7 cellular contexts compared by ENCODE assay signal in the genomic region with DNA sequence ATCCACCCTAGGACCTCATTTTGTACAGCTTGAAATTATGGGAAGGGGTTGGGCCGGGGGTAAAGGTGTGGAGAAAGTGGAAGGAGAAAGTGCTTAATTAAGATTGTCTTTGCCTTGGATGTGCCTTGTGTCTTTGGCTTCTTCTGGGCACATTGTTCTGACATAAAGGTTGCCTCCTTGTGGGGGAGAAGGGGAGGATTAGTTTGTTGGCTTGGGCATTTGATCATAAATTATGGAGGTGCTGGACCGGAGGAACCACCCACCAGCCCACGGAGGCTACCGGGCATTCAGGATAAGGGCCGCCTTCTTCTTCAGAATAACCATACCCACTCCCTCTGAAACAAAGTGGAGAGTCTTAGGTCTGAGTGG. TPM values are rescaled to one million over a fixed set of nuclear protein-coding genes. Genes with fewer than 3 reads are reported as not detected.
DNase-seq lines count a peak whose midpoint lies in the region; ATAC-seq and FAIRE-seq lines count a peak whose summit lies in the region.

No MANE protein-coding gene starts in this region.

- DNase-seq in GM03348 (ENCODE audit: low spot score) (peak; percentile 75), LoVo (ENCODE audit: low spot score) (peak; percentile 9), small intestine (no peak)
- DNase-seq in activated naive CD8-positive, alpha-beta T cell treated with anti-CD3 and anti-CD28 coated beads, Interleukin-2, amount 10 ng/mL, durations not matched to agents 7 days and 5 days: no peak
- no peak for DNase-seq in activated CD8-positive, alpha-beta memory T cell treated with anti-CD3 and anti-CD28 coated beads, Interleukin-2, amount 50 U/mL, for 48 hours
- no peak for DNase-seq in stimulated activated CD4-positive, alpha-beta T cell treated with anti-CD3 and anti-CD28 coated beads, Interleukin-1b, Interleukin-23, amount 100 ng/mL, for 48 hours

- peak overlapping the region in 1 of 2 donors; percentile 91 for H3K27ac ChIP-seq in small intestine (ENCODE audit: low read depth in 1 of 2, low read length in 1 of 2)

- WGBS in small intestine, 3 donors: 3 to 11% (median 4%) methylated on average over 5 of the region's 5 CpGs

- H3K27me3 ChIP-seq in small intestine (ENCODE audit: control insufficient read depth in 2 of 2, insufficient read depth in 2 of 2, low read length in 2 of 2): no peaks in the 10 kb centered on the region

- peaks cover 36% of the 10 kb centered on the region for H3K4me1 Mint-ChIP-seq in activated naive CD8-positive, alpha-beta T cell treated with anti-CD3 and anti-CD28 coated beads, Interleukin-2, amount 10 ng/mL, durations not matched to agents 7 days and 5 days

- peaks cover 25% of the 10 kb centered on the region for H3K36me3 Mint-ChIP-seq in activated naive CD8-positive, alpha-beta T cell treated with anti-CD3 and anti-CD28 coated beads, Interleukin-2, amount 10 ng/mL, durations not matched to agents 7 days and 5 days

- no peak for ATAC-seq in activated naive CD8-positive, alpha-beta T cell treated with anti-CD3 and anti-CD28 coated beads, Interleukin-2, amount 10 ng/mL, durations not matched to agents 7 days and 5 days (ENCODE audit: low read depth)

- FAIRE-seq in small intestine (lab: Jason Lieb, UNC): no peak

- POLR2A ChIA-PET in activated naive CD8-positive, alpha-beta T cell treated with anti-CD3 and anti-CD28 coated beads, Interleukin-2, amount 10 ng/mL, durations not matched to agents 7 days and 5 days (lab: Charles Lee): interaction anchor here (0.6 to 2.7 kb wide), 8 partner anchors 27 to 310 kb away, joined by 3 to 30 read pairs (median 10); partner anchors contain the start of genes PCSK7, SIDT2 and SIK3

- H3K4me3 Mint-ChIP-seq in activated naive CD8-positive, alpha-beta T cell treated with anti-CD3 and anti-CD28 coated beads, Interleukin-2, amount 10 ng/mL, durations not matched to agents 7 days and 5 days: peak overlapping the region; percentile 98

- no peaks in the 10 kb centered on the region for H3K9me3 ChIP-seq in small intestine (ENCODE audit: control insufficient read depth, low read depth)

- no peaks in the 10 kb centered on the region for H3K9me3 Mint-ChIP-seq in activated naive CD8-positive, alpha-beta T cell treated with anti-CD3 and anti-CD28 coated beads, Interleukin-2, amount 10 ng/mL, durations not matched to agents 7 days and 5 days

- H3K4me3 ChIP-seq in iPS-11a (ENCODE audit: low read depth, low read length) (peak overlapping the region; percentile 91), small intestine (ENCODE audit: low read depth in 1 of 2, low read length in 2 of 2) (peak overlapping the region; percentile 76 to 93)

- peak overlapping the region; percentile 95 for H3K27ac Mint-ChIP-seq in activated naive CD8-positive, alpha-beta T cell treated with anti-CD3 and anti-CD28 coated beads, Interleukin-2, amount 10 ng/mL, durations not matched to agents 7 days and 5 days

- peaks cover 0 to 6% of the 10 kb centered on the region in 2 donors for H3K4me1 ChIP-seq in small intestine (ENCODE audit: control insufficient read depth in 2 of 2, insufficient read depth in 1 of 2, low read depth in 1 of 2, low read length in 1 of 2)

- peaks cover 6% of the 10 kb centered on the region for H3K27me3 Mint-ChIP-seq in activated naive CD8-positive, alpha-beta T cell treated with anti-CD3 and anti-CD28 coated beads, Interleukin-2, amount 10 ng/mL, durations not matched to agents 7 days and 5 days

- H3K36me3 ChIP-seq in small intestine (ENCODE audit: control insufficient read depth in 2 of 2, insufficient read depth in 2 of 2, low read length in 2 of 2): peaks cover 0 to 3% of the 10 kb centered on the region in 2 donors

RNA-seq across cellular contexts. Expression of gene PAFAH1B2, which starts 1.3 kb away (rescaled TPM):
- 10 to 100 TPM; 58.5 to 60.4 TPM for total RNA-seq in activated naive CD8-positive, alpha-beta T cell treated with anti-CD3 and anti-CD28 coated beads, Interleukin-2, amount 10 ng/mL, durations not matched to agents 7 days and 5 days
- 10 to 100 TPM; 23.2 to 25.7 (median 25.7) TPM for polyA plus RNA-seq in small intestine

RNA-seq across cellular contexts. Expression of gene SIDT2, which starts 33.2 kb away (rescaled TPM):
- 10 to 100 TPM; 34.9 to 35.0 TPM for total RNA-seq in activated naive CD8-positive, alpha-beta T cell treated with anti-CD3 and anti-CD28 coated beads, Interleukin-2, amount 10 ng/mL, durations not matched to agents 7 days and 5 days
- 10 to 100 TPM; 27.6 to 62.6 (median 48.9) TPM for polyA plus RNA-seq in small intestine

RNA-seq across cellular contexts. Expression of gene SIK3, which starts 47.1 kb away (rescaled TPM):
- total RNA-seq in activated naive CD8-positive, alpha-beta T cell treated with anti-CD3 and anti-CD28 coated beads, Interleukin-2, amount 10 ng/mL, durations not matched to agents 7 days and 5 days: 10 to 100 TPM; 44.7 to 45.8 TPM
- polyA plus RNA-seq in small intestine: 10 to 100 TPM in 1 of 3 donors, 1 to 10 TPM in 2; 4.9 to 10.5 (median 7.6) TPM

RNA-seq across cellular contexts. Expression of gene TAGLN, which starts 53.8 kb away (rescaled TPM):
- 1 to 10 TPM; 6.2 to 6.4 TPM for total RNA-seq in activated naive CD8-positive, alpha-beta T cell treated with anti-CD3 and anti-CD28 coated beads, Interleukin-2, amount 10 ng/mL, durations not matched to agents 7 days and 5 days
- 100 to 1,000 TPM in 2 of 3 donors, 10 to 100 TPM in 1; 57.9 to 611 (median 173) TPM for polyA plus RNA-seq in small intestine

Comparison
In these comparisons a context has a peak if more than half of its experiments do, and no peak if none do; other contexts are left out.
1. DNase-seq: peak in GM03348 (single experiment) and LoVo (single experiment); none in activated naive CD8-positive, alpha-beta T cell treated with anti-CD3 and anti-CD28 coated beads, Interleukin-2, amount 10 ng/mL, durations not matched to agents 7 days and 5 days (single experiment), small intestine (single experiment), activated CD8-positive, alpha-beta memory T cell treated with anti-CD3 and anti-CD28 coated beads, Interleukin-2, amount 50 U/mL, for 48 hours (single experiment) and stimulated activated CD4-positive, alpha-beta T cell treated with anti-CD3 and anti-CD28 coated beads, Interleukin-1b, Interleukin-23, amount 100 ng/mL, for 48 hours (single experiment).